ENCODE assay signal across 23 cellular contexts in the genomic region with DNA sequence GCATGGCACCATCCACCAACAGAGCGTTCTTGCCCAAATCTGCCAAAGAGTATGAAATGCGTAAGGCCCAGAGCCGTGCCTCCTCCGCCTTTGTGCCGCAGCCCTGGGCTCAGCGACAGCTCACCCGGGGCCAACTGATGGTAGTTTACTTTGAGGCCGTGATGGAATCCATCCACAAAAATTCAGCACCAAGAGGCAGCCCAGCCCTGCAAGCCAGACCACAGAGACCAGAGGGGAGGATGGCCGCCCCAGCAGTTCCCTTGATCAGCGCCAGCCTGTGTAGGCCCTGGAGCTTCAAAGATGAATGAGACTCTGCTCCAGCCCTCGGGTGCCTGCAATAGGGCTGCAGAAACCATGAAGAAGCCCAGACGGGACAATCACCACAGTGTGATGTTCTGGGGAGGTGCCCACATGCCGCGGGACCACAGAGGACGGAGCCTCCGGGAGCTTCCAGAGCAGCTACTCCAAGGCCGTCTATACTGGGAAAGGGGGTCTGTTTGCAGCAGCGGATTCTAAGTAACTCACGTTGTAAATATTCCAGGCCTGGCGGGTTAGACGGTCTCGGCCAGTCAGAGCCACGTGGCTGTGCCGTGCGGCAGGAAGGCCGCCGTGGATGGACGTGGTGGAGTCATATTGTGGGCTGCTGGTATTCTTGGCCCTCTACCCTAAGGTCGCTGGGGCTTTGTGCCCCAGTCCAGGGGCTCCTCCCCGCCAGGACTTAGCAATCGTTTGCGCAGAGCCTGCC.
"Had no signal": no experiment of that assay in that cellular context is flagged by ENCODE, and none has a peak within 500 bp of the region (broad histone marks: within the 10 kb centered on the region; RNA-seq: fewer than 3 reads in every experiment).

No MANE protein-coding gene starts in this region.

- H3K27ac ChIP-seq: colonic mucosa, foreskin keratinocyte, hepatocyte, pancreas, prostate gland, right lobe of liver, thoracic aorta, transverse colon had no signal

- H3K9me3 Mint-ChIP-seq: endodermal cell; naive thymus-derived CD8-positive, alpha-beta T cell; stimulated activated memory B cell treated with anti-CD40 and anti-IgM and Interleukin-4, amounts not matched to agents 10 μg/mL and 1 μg/mL and 100 μg/mL, for 72 hours; stimulated activated naive CD8-positive, alpha-beta T cell treated with anti-CD3 and anti-CD28 coated beads, Interleukin-15, Interleukin-2, amounts not matched to agents 100 ng/mL and 50 ng/mL, for 24 hours had no signal

- H3K4me1 Mint-ChIP-seq: endodermal cell; naive thymus-derived CD8-positive, alpha-beta T cell; stimulated activated memory B cell treated with anti-CD40 and anti-IgM and Interleukin-4, amounts not matched to agents 10 μg/mL and 1 μg/mL and 100 μg/mL, for 72 hours had no signal

- H3K9me3 ChIP-seq: colonic mucosa, mucosa of descending colon, pancreas, prostate gland, right lobe of liver, thoracic aorta, transverse colon had no signal

- H3K36me3 Mint-ChIP-seq: naive thymus-derived CD8-positive, alpha-beta T cell; stimulated activated memory B cell treated with anti-CD40 and anti-IgM and Interleukin-4, amounts not matched to agents 10 μg/mL and 1 μg/mL and 100 μg/mL, for 72 hours had no signal

- DNase-seq: cerebellar nuclear complex; colonic mucosa; dermis blood vessel endothelial cell; effector CD4-positive, alpha-beta T cell; endodermal cell; erythroblast; foreskin keratinocyte; mammary epithelial cell; nucleus accumbens; stimulated activated CD4-positive, alpha-beta T cell treated with anti-CD3 and anti-CD28 coated beads, Interleukin-15, amount 100 ng/mL, for 24 hours; stimulated activated CD4-positive, alpha-beta T cell treated with anti-CD3 and anti-CD28 coated beads, Interleukin-1b, Interleukin-23, amount 100 ng/mL, for 48 hours; stimulated activated CD4-positive, alpha-beta T cell treated with anti-CD3 and anti-CD28 coated beads, Interleukin-4, amount 100 ng/mL, for 24 hours; transverse colon had no signal

- H3K36me3 ChIP-seq: colonic mucosa, pancreas, prostate gland, right lobe of liver, thoracic aorta, transverse colon had no signal

- H3K4me3 Mint-ChIP-seq: endodermal cell; naive thymus-derived CD8-positive, alpha-beta T cell; stimulated activated memory B cell treated with anti-CD40 and anti-IgM and Interleukin-4, amounts not matched to agents 10 μg/mL and 1 μg/mL and 100 μg/mL, for 72 hours; stimulated activated naive CD8-positive, alpha-beta T cell treated with anti-CD3 and anti-CD28 coated beads, Interleukin-15, Interleukin-2, amounts not matched to agents 100 ng/mL and 50 ng/mL, for 24 hours had no signal

- H3K27me3 ChIP-seq: colonic mucosa, foreskin keratinocyte, hepatocyte, pancreas, right lobe of liver had no signal

- H3K4me3 ChIP-seq: colonic mucosa, hepatocyte, mucosa of descending colon, pancreas, prostate gland, right lobe of liver, thoracic aorta, transverse colon had no signal

- ATAC-seq: foreskin keratinocyte; mucosa of descending colon; naive thymus-derived CD8-positive, alpha-beta T cell; pancreas; right lobe of liver; stimulated activated memory B cell treated with anti-CD40 and anti-IgM and Interleukin-4, amounts not matched to agents 10 μg/mL and 1 μg/mL and 100 μg/mL, for 72 hours had no signal

- FAIRE-seq: endothelial cell of umbilical vein, pancreas had no signal

- H3K27ac Mint-ChIP-seq: endodermal cell; stimulated activated memory B cell treated with anti-CD40 and anti-IgM and Interleukin-4, amounts not matched to agents 10 μg/mL and 1 μg/mL and 100 μg/mL, for 72 hours; stimulated activated naive CD8-positive, alpha-beta T cell treated with anti-CD3 and anti-CD28 coated beads, Interleukin-15, Interleukin-2, amounts not matched to agents 100 ng/mL and 50 ng/mL, for 24 hours had no signal

- H3K4me2 ChIP-seq: hepatocyte had no signal

- H3K79me2 ChIP-seq: hepatocyte had no signal

- H3K4me1 ChIP-seq: colonic mucosa, foreskin keratinocyte, pancreas, prostate gland, right lobe of liver, transverse colon had no signal
